8 cellular contexts compared by ENCODE assay signal in genomic region chr1:55071477-55071876, GRCh38. TPM values are rescaled to one million over a fixed set of nuclear protein-coding genes. Genes with fewer than 3 reads are reported as not detected.
A peak's percentile ranks its signal among the peaks of the same experiment; 100 is the strongest.
DNase-seq lines count a peak whose midpoint lies in the region; ATAC-seq and TF ChIP-seq lines count a peak whose summit lies in the region.

No MANE protein-coding gene starts in this region.

- ATAC-seq in SK-N-SH treated with all-trans-retinoic acid at 6 μM for 48 hours = peak; percentile 97
- ATAC-seq in GM19455 (IDR thresholded peaks at IDR 0.05; ENCODE audit: unreplicated experiment) = no peak
- no peak for ATAC-seq in HG02852 (IDR thresholded peaks at IDR 0.05; ENCODE audit: unreplicated experiment)

- in situ Hi-C loops in G401 (cut with HindIII; ENCODE audit: low sequenced_read_pairs) = no loop called here

- H3K4me1 ChIP-seq in testis = no peaks in the 10 kb centered on the region

- H3K27ac ChIP-seq in testis = no peak overlapping the region

- no peak overlapping the region for H3K4me3 ChIP-seq in testis

- no peak for TF ChIP-seq POLR2A in testis (IDR thresholded peaks at IDR 0.05)

- 50 to 52% methylated on average over 8 of the region's 8 CpGs for WGBS in testis, 2 donors

- intact Hi-C loops in testis (cut with DNase I; ENCODE audit: low total_unique reads) = no loop called here

- DNase-seq in G401 (ENCODE audit: low spot score) (peak; percentile 87), Kasumi-1 (lab: John Stamatoyannopoulos, UW) (peak; percentile 64 to 71), glomerular endothelial cell (ENCODE audit: extremely low read depth, low read depth, low spot score) (peak; percentile 18), testis (peak; percentile 62), CD1c-positive myeloid dendritic cell (ENCODE audit: extremely low spot score) (no peak)

- no peaks in the 10 kb centered on the region for H3K36me3 ChIP-seq in testis (ENCODE audit: low read depth, missing control alignments)

- H3K9me3 ChIP-seq in testis = no peaks in the 10 kb centered on the region

- TF ChIP-seq CTCF in testis (IDR thresholded peaks at IDR 0.05) = peak in 1 of 3 experiments; percentile 11

- H3K27me3 ChIP-seq in testis = no peaks in the 10 kb centered on the region

TF ChIP-seq in SK-N-SH treated with all-trans-retinoic acid at 6 μM for 48 hours, 23 proteins besides CTCF, POLR2A, EP300 and RAD21:
- TF ChIP-seq ISL1 (CRISPR knock-in tag; IDR thresholded peaks at IDR 0.05) (no peak), TSHZ2 (CRISPR knock-in tag; IDR thresholded peaks at IDR 0.05) (no peak), ZNF565 (CRISPR knock-in tag; conservative IDR thresholded peaks at IDR 0.05; ENCODE audit: low read depth) (no peak), SNAI2 (CRISPR knock-in tag; IDR thresholded peaks at IDR 0.05) (no peak), ARNTL (CRISPR knock-in tag; IDR thresholded peaks at IDR 0.05; ENCODE audit: borderline replicate concordance, low read depth) (no peak), PPARA (CRISPR knock-in tag; IDR thresholded peaks at IDR 0.05; ENCODE audit: borderline replicate concordance) (no peak), ESRRG (CRISPR knock-in tag; IDR thresholded peaks at IDR 0.05) (no peak), OSR1 (CRISPR knock-in tag; IDR thresholded peaks at IDR 0.05) (no peak), ZFP3 (CRISPR knock-in tag; IDR thresholded peaks at IDR 0.05) (no peak), TCF4 (CRISPR knock-in tag; IDR thresholded peaks at IDR 0.05; ENCODE audit: borderline replicate concordance) (no peak), BACH2 (CRISPR knock-in tag; IDR thresholded peaks at IDR 0.05; ENCODE audit: borderline replicate concordance) (no peak), ZNF70 (CRISPR knock-in tag; IDR thresholded peaks at IDR 0.05) (no peak)
TF ChIP-seq in SK-N-SH treated with all-trans-retinoic acid at 6 μM for 48 hours: peak in this region for 0.

RNA-seq across cellular contexts. Expression of gene PCSK9, which starts 32.1 kb away (rescaled TPM):
- 0.06 TPM in 1 of 2 replicates, not detected in the other for total RNA-seq in G401 (2014; rRNA removed; shearing (Covaris generic))
- total RNA-seq in glomerular endothelial cell (0.97 and 2.6 TPM in 2 replicates), testis (1 to 10 TPM; 1.1 to 1.9 TPM)
- 1.3 TPM for polyA plus RNA-seq in testis (ENCODE audit: insufficient read depth, low read depth, low replicate concordance)
